Comparison of ENCODE assay signal across 15 cellular contexts in genomic region chr9:137030006-137030405, GRCh38. TPM values are rescaled to one million over a fixed set of nuclear protein-coding genes. Genes with fewer than 3 reads are reported as not detected.
DNase-seq lines count a peak whose midpoint lies in the region; ATAC-seq and TF ChIP-seq lines count a peak whose summit lies in the region.
"Had no signal": no experiment of that assay in that cellular context is flagged by ENCODE, and none has a peak within 500 bp of the region (broad histone marks: within the 10 kb centered on the region; RNA-seq: fewer than 3 reads in every experiment).

No MANE protein-coding gene starts in this region.

- no peak overlapping the region for H2BK5ac ChIP-seq in neuronal stem cell (ENCODE audit: low read length)

- H3K27ac ChIP-seq in neuronal stem cell (replicated peaks; ENCODE audit: low read length) (no peak overlapping the region), body of pancreas (no peak overlapping the region), heart right ventricle (peak overlapping the region in 2 of 10 donors; percentile 41 to 83)
- H3K27ac ChIP-seq: tibial artery had no signal

- H4K8ac ChIP-seq in neuronal stem cell (ENCODE audit: low read depth, low read length), result no peak overlapping the region

- H4K91ac ChIP-seq in neuronal stem cell (ENCODE audit: low read depth, low read length, poor library complexity), result no peak overlapping the region

- no peak overlapping the region for H3K18ac ChIP-seq in neuronal stem cell (ENCODE audit: low read length)

- H3K27ac Mint-ChIP-seq in central memory CD8-positive, alpha-beta T cell (ENCODE audit: low read depth), result peak overlapping the region; percentile 75

- H2BK15ac ChIP-seq in neuronal stem cell (ENCODE audit: low read length), result peak overlapping the region; percentile 52

- no peak overlapping the region for H2AFZ ChIP-seq in neuronal stem cell (ENCODE audit: low read length)

- peaks cover 9% of the 10 kb centered on the region for H3K79me1 ChIP-seq in neuronal stem cell (ENCODE audit: low read depth, low read length)

- TF ChIP-seq CTCF in body of pancreas (IDR thresholded peaks at IDR 0.05) (no peak), heart right ventricle (IDR thresholded peaks at IDR 0.05) (no peak)

- H3K4me3 ChIP-seq in neuronal stem cell (ENCODE audit: low read length in 2 of 2), result no peak overlapping the region
- no peak overlapping the region for H3K4me3 ChIP-seq in body of pancreas
- H3K4me3 ChIP-seq in heart right ventricle, result peak overlapping the region in 1 of 10 donors; percentile 68
- H3K4me3 ChIP-seq: smooth muscle cell, tibial artery had no signal

- ATAC-seq in central memory CD8-positive, alpha-beta T cell (replicated peaks; ENCODE audit: extremely low read depth, poor library complexity, severe bottlenecking), result no peak
- no peak for ATAC-seq in GM21737 (IDR thresholded peaks at IDR 0.05; ENCODE audit: unreplicated experiment)
- no peak for ATAC-seq in body of pancreas
- no peak for ATAC-seq in heart right ventricle

- H3K27me3 ChIP-seq in neuronal stem cell (ENCODE audit: control insufficient read depth in 3 of 3, insufficient read depth in 3 of 3, low read depth in 1 of 3, low read length in 3 of 3) (peaks cover 0 to 10% (median 0%) of the 10 kb centered on the region in 3 experiments), body of pancreas (no peaks in the 10 kb centered on the region), heart right ventricle (no peaks in the 10 kb centered on the region)

- peak overlapping the region; percentile 98 for H2AK5ac ChIP-seq in neuronal stem cell (ENCODE audit: low read depth, low read length)

- H3K4me1 ChIP-seq in neuronal stem cell (ENCODE audit: control insufficient read depth in 2 of 2, insufficient read depth in 1 of 2, low read depth in 1 of 2, low read length in 2 of 2), result peaks cover 20 to 36% of the 10 kb centered on the region in 2 donors
- peaks cover 47% of the 10 kb centered on the region for H3K4me1 ChIP-seq in body of pancreas
- H3K4me1 ChIP-seq in heart right ventricle, result peaks cover 14 to 62% (median 36%) of the 10 kb centered on the region in 9 donors

- H3K36me3 Mint-ChIP-seq in central memory CD8-positive, alpha-beta T cell (ENCODE audit: insufficient read depth), result peaks cover 17% of the 10 kb centered on the region

- H3K9me3 ChIP-seq in neuronal stem cell (replicated peaks in 1 of 2; ENCODE audit: control insufficient read depth in 2 of 2, insufficient read depth in 1 of 2, low read depth in 1 of 2, low read length in 2 of 2) (no peaks in the 10 kb centered on the region), body of pancreas (no peaks in the 10 kb centered on the region), heart right ventricle (no peaks in the 10 kb centered on the region)
- H3K9me3 ChIP-seq: tibial artery had no signal

- intact Hi-C loops in body of pancreas (cut with DNase I), result no loop called here
- intact Hi-C loops in heart right ventricle (cut with DNase I), result loop anchor here in 2 of 10 donors (5.0 kb wide), 2 partner anchors 83 to 243 kb away; partner anchors contain the start of gene C8G (in 2 of the 2)

- no CpG with 5 or more reads among the region's 15 CpGs for WGBS in neuronal stem cell (ENCODE audit: extremely low coverage in 2 of 2, insufficient read length in 2 of 2, insufficient replicate concordance in 1 of 2), 2 donors
- 36 to 74% methylated on average over 3 to 14 of the region's 15 CpGs for WGBS in body of pancreas, 2 donors
- WGBS in heart right ventricle, 2 donors, result 83 to 87% methylated on average over 15 of the region's 15 CpGs

- no peak overlapping the region for H3K4me2 ChIP-seq in neuronal stem cell (ENCODE audit: insufficient read depth, low read length, poor library complexity, severe bottlenecking)

- no peaks in the 10 kb centered on the region for H3K9me3 Mint-ChIP-seq in central memory CD8-positive, alpha-beta T cell

- H2BK12ac ChIP-seq in neuronal stem cell (ENCODE audit: low read length), result peak overlapping the region; percentile 93

- H3K14ac ChIP-seq in neuronal stem cell (ENCODE audit: low read length), result no peak overlapping the region

- DNase-seq in SKM-1 treated with dmso at 0.1 percent for 144 hours (lab: John Stamatoyannopoulos, UW; ENCODE audit: unreplicated experiment), result peak; percentile 26
- no peak for DNase-seq in SKM-1 (lab: John Stamatoyannopoulos, UW; ENCODE audit: unreplicated experiment)
- DNase-seq in MV-4-11 (lab: John Stamatoyannopoulos, UW), result peak; percentile 31
- no peak for DNase-seq in central memory CD8-positive, alpha-beta T cell (ENCODE audit: low spot score in 2 of 2)
- DNase-seq in neuronal stem cell (ENCODE audit: low spot score), result no peak
- no peak for DNase-seq in body of pancreas
- DNase-seq in heart right ventricle, result no peak

- H3K4me1 Mint-ChIP-seq in central memory CD8-positive, alpha-beta T cell, result peaks cover 56% of the 10 kb centered on the region

- H3K4ac ChIP-seq in neuronal stem cell (ENCODE audit: low read length), result peak overlapping the region; percentile 53

- H3K23ac ChIP-seq in neuronal stem cell (ENCODE audit: low read depth, low read length, poor library complexity), result no peak overlapping the region

- H3K36me3 ChIP-seq in neuronal stem cell (replicated peaks in 1 of 2; ENCODE audit: control insufficient read depth in 2 of 2, insufficient read depth in 2 of 2, low read length in 2 of 2), result no peaks in the 10 kb centered on the region
- H3K36me3 ChIP-seq in body of pancreas (replicated peaks in 1 of 2; ENCODE audit: insufficient read depth in 1 of 2, low read depth in 2 of 2), result no peaks in the 10 kb centered on the region
- H3K36me3 ChIP-seq in heart right ventricle, result no peaks in the 10 kb centered on the region
- H3K36me3 ChIP-seq: tibial artery had no signal

- no peaks in the 10 kb centered on the region for H3K27me3 Mint-ChIP-seq in central memory CD8-positive, alpha-beta T cell

- no peak overlapping the region for H2BK120ac ChIP-seq in neuronal stem cell (ENCODE audit: low read depth, low read length)

- H3K9ac ChIP-seq in neuronal stem cell (ENCODE audit: low read depth, low read length, poor library complexity), result no peak overlapping the region

- peak overlapping the region; percentile 86 for H3K4me3 Mint-ChIP-seq in central memory CD8-positive, alpha-beta T cell

- no peak for TF ChIP-seq POLR2A in body of pancreas (IDR thresholded peaks at IDR 0.05)

RNA-seq across cellular contexts. Expression of gene FUT7, which starts 1.9 kb away (rescaled TPM):
- polyA plus RNA-seq in neuronal stem cell (2013, experiment 1 of 2), result not detected
- not detected for polyA plus RNA-seq in neuronal stem cell (2013, experiment 2 of 2)
- not detected for total RNA-seq in body of pancreas
- under 1 TPM in 5 of 10 donors, not detected in 5; 0.13 to 0.30 (median 0.15) TPM for total RNA-seq in heart right ventricle
- under 1 TPM; 0.07 to 0.15 TPM for polyA plus RNA-seq in heart right ventricle
- total RNA-seq: epithelial cell of proximal tubule, M059J, osteoblast, smooth muscle cell had no signal
- polyA plus RNA-seq: smooth muscle cell had no signal

RNA-seq across cellular contexts. Expression of gene ABCA2, which starts 2.0 kb away (rescaled TPM):
- 27.7 TPM for polyA plus RNA-seq in neuronal stem cell (2013, experiment 1 of 2)
- 24.0 TPM for polyA plus RNA-seq in neuronal stem cell (2013, experiment 2 of 2)
- 10 to 100 TPM; 28.7 to 29.6 TPM for total RNA-seq in body of pancreas
- 10 to 100 TPM; 23.6 to 42.6 (median 28.1) TPM for total RNA-seq in heart right ventricle
- polyA plus RNA-seq in heart right ventricle, result 10 to 100 TPM; 16.0 to 46.7 TPM

RNA-seq across cellular contexts. Expression of gene NPDC1, which starts 16.0 kb away (rescaled TPM):
- 41.2 TPM for polyA plus RNA-seq in neuronal stem cell (2013, experiment 1 of 2)
- 37.6 TPM for polyA plus RNA-seq in neuronal stem cell (2013, experiment 2 of 2)
- total RNA-seq in body of pancreas, result 100 to 1,000 TPM in 1 of 2 donors, 10 to 100 TPM in 1; 72.1 to 105 TPM
- total RNA-seq in heart right ventricle, result 10 to 100 TPM; 29.1 to 74.3 (median 52.6) TPM
- 100 to 1,000 TPM in 1 of 2 donors, 10 to 100 TPM in 1; 74.2 to 153 TPM for polyA plus RNA-seq in heart right ventricle

RNA-seq across cellular contexts. Expression of gene ENTPD2, which starts 23.9 kb away (rescaled TPM):
- 0.01 TPM for polyA plus RNA-seq in neuronal stem cell (2013, experiment 1 of 2)
- not detected for polyA plus RNA-seq in neuronal stem cell (2013, experiment 2 of 2)
- total RNA-seq in body of pancreas, result 1 to 10 TPM; 1.3 to 1.6 TPM
- total RNA-seq in heart right ventricle, result 1 to 10 TPM in 8 of 10 donors, under 1 TPM in 2; 0.32 to 2.5 (median 1.6) TPM
- polyA plus RNA-seq in heart right ventricle, result 1 to 10 TPM in 1 of 2 donors, under 1 TPM in 1; 0.96 to 3.3 TPM
- total RNA-seq: epithelial cell of proximal tubule, M059J, osteoblast, smooth muscle cell had no signal

RNA-seq across cellular contexts. Expression of gene CLIC3, which starts 33.6 kb away (rescaled TPM):
- polyA plus RNA-seq in neuronal stem cell (2013, experiment 1 of 2), result not detected
- not detected for polyA plus RNA-seq in neuronal stem cell (2013, experiment 2 of 2)
- total RNA-seq in body of pancreas, result 1 to 10 TPM in 1 of 2 donors, not detected in 1; 2.0 TPM
- 10 to 100 TPM in 1 of 10 donors, 1 to 10 TPM in 8, under 1 TPM in 1; 0.46 to 11.5 (median 3.0) TPM for total RNA-seq in heart right ventricle
- 10 to 100 TPM in 1 of 2 donors, 1 to 10 TPM in 1; 9.5 to 21.4 TPM for polyA plus RNA-seq in heart right ventricle
- total RNA-seq: left lobe of liver, OCI-LY7 had no signal

Comparison
In these comparisons a context has a peak if more than half of its experiments do, and no peak if none do; other contexts are left out.
1. DNase-seq: peak in SKM-1 treated with dmso at 0.1 percent for 144 hours (single experiment) and MV-4-11 (single experiment); none in SKM-1 (single experiment), central memory CD8-positive, alpha-beta T cell (0 of 2), neuronal stem cell (single experiment), body of pancreas (0 of 4) and heart right ventricle (0 of 2).